In genomic region chr17:73151888-73152633, GRCh38 we compare ENCODE assay signal across 13 cellular contexts. TPM values are rescaled to one million over a fixed set of nuclear protein-coding genes. Genes with fewer than 3 reads are reported as not detected.
DNase-seq lines count a peak whose midpoint lies in the region; ATAC-seq and TF ChIP-seq lines count a peak whose summit lies in the region.
"Had no signal": no experiment of that assay in that cellular context is flagged by ENCODE, and none has a peak within 500 bp of the region (broad histone marks: within the 10 kb centered on the region; RNA-seq: fewer than 3 reads in every experiment).

No MANE protein-coding gene starts in this region.

- peak overlapping the region; percentile 74 to 94 (median 88) for H3K27ac Mint-ChIP-seq in CD14-positive monocyte

- H3K4me3 ChIP-seq in mesenchymal stem cell (ENCODE audit: insufficient read depth in 1 of 2, low read depth in 1 of 2, low read length in 2 of 2): no peak overlapping the region

- H2BK5ac ChIP-seq in mesenchymal stem cell (ENCODE audit: low read depth, low read length, poor library complexity, severe bottlenecking): no peak overlapping the region

- H3K27ac ChIP-seq in mesenchymal stem cell (ENCODE audit: low read length, poor library complexity, severe bottlenecking): peak overlapping the region; percentile 26

- no peak overlapping the region for H2AK5ac ChIP-seq in mesenchymal stem cell (ENCODE audit: low read length, severe bottlenecking)

- peaks cover 34% of the 10 kb centered on the region for H3K4me1 Mint-ChIP-seq in CD14-positive monocyte

- no peak overlapping the region for H3K14ac ChIP-seq in mesenchymal stem cell (ENCODE audit: low read length in 2 of 2)

- H3K9me3 Mint-ChIP-seq in CD14-positive monocyte: peaks cover 0 to 13% (median 2%) of the 10 kb centered on the region in 7 donors

- no peaks in the 10 kb centered on the region for H3K9me3 ChIP-seq in mesenchymal stem cell (ENCODE audit: control insufficient read depth, low read length)
- H3K9me3 ChIP-seq: BE2C had no signal

- H2BK15ac ChIP-seq in mesenchymal stem cell (ENCODE audit: low read depth, poor library complexity, severe bottlenecking): no peak overlapping the region

- no peak overlapping the region for H2AFZ ChIP-seq in mesenchymal stem cell (ENCODE audit: low read depth, low read length)

- H3K9ac ChIP-seq in mesenchymal stem cell (ENCODE audit: low read length): no peak overlapping the region

- H3K4me1 ChIP-seq in mesenchymal stem cell (ENCODE audit: control insufficient read depth, insufficient read depth, low read depth, low read length): peaks cover 8% of the 10 kb centered on the region

- H3K27me3 Mint-ChIP-seq in CD14-positive monocyte (ENCODE audit: low read depth in 3 of 3): peaks cover 0 to 5% (median 4%) of the 10 kb centered on the region in 3 donors

- H4K8ac ChIP-seq in mesenchymal stem cell (ENCODE audit: low read length): no peak overlapping the region

- peak overlapping the region in 1 of 2 donors; percentile 54 for H3K4me3 Mint-ChIP-seq in CD14-positive monocyte

- H3K36me3 ChIP-seq in mesenchymal stem cell (ENCODE audit: control insufficient read depth in 1 of 2, insufficient read depth in 2 of 2, low read depth in 1 of 2, low read length in 2 of 2): no peaks in the 10 kb centered on the region
- H3K36me3 ChIP-seq: BE2C had no signal

- H3K79me1 ChIP-seq in mesenchymal stem cell (replicated peaks; ENCODE audit: low read length, poor library complexity, severe bottlenecking): no peaks in the 10 kb centered on the region

- H4K91ac ChIP-seq in mesenchymal stem cell (ENCODE audit: low read length): no peak overlapping the region

- H2BK12ac ChIP-seq in mesenchymal stem cell (ENCODE audit: low read length in 2 of 2): no peak overlapping the region

- H3K4ac ChIP-seq in mesenchymal stem cell (ENCODE audit: low read depth in 1 of 2, low read length in 2 of 2): no peak overlapping the region

- no peak overlapping the region for H3K18ac ChIP-seq in mesenchymal stem cell (ENCODE audit: low read depth in 1 of 2, low read length in 2 of 2)

- no peaks in the 10 kb centered on the region for H3K36me3 Mint-ChIP-seq in CD14-positive monocyte

- WGBS in mesenchymal stem cell: 93% methylated on average over 9 of the region's 10 CpGs

- no peak for TF ChIP-seq CTCF in CD14-positive monocyte (IDR thresholded peaks at IDR 0.05)

- no peak overlapping the region for H2BK120ac ChIP-seq in mesenchymal stem cell (ENCODE audit: low read depth, low read length)

- intact Hi-C loops in CD14-positive monocyte (cut with micrococcal nuclease): loop anchor here in 1 of 2 donors (10.0 kb wide), 1 partner anchor 427 kb away; no protein-coding TSS in a partner anchor

- ATAC-seq in GM19023 (IDR thresholded peaks at IDR 0.05; ENCODE audit: unreplicated experiment): no peak
- ATAC-seq: HCT116 had no signal

- H3K23ac ChIP-seq in mesenchymal stem cell (ENCODE audit: low read length in 2 of 2): no peak overlapping the region

- DNase-seq in CD14-positive monocyte (ENCODE audit: low spot score) (no peak), Kasumi-1 (lab: John Stamatoyannopoulos, UW) (peak; percentile 58 to 78), SW480 (ENCODE audit: low spot score) (peak; percentile 65), mesenchymal stem cell (no peak), NCI-H345 (lab: John Stamatoyannopoulos, UW) (no peak), NCI-H1417 treated with DMSO at 0.1 percent for 48 hours (lab: John Stamatoyannopoulos, UW) (no peak), HUDEP-2 (lab: John Stamatoyannopoulos, UW; ENCODE audit: unreplicated experiment in 76 of 76) (no peak)
- DNase-seq: activated CD8-positive, alpha-beta memory T cell treated with anti-CD3 and anti-CD28 coated beads for 24 hours; BE2C; midbrain; NCI-H1105 treated with DMSO at 0.1 percent for 48 hours had no signal

- H3K27me3 ChIP-seq in mesenchymal stem cell (ENCODE audit: control insufficient read depth in 1 of 2, insufficient read depth in 1 of 2, low read length in 2 of 2): peaks cover 0 to 7% of the 10 kb centered on the region in 2 experiments
- H3K27me3 ChIP-seq: BE2C had no signal

- no peak overlapping the region for H3K4me2 ChIP-seq in mesenchymal stem cell (ENCODE audit: low read length, poor library complexity, severe bottlenecking)

RNA-seq across cellular contexts. Expression of gene SSTR2, which starts 12.7 kb away (rescaled TPM):
- not detected for polyA plus RNA-seq in CD14-positive monocyte
- polyA plus RNA-seq in mesenchymal stem cell (2013, experiment 1 of 2): 0.03 TPM
- 0.12 TPM for polyA plus RNA-seq in mesenchymal stem cell (2013, experiment 2 of 2)

RNA-seq across cellular contexts. Expression of gene COG1, which starts 40.8 kb away (rescaled TPM):
- polyA plus RNA-seq in CD14-positive monocyte: 1 to 10 TPM; 5.1 to 8.0 TPM
- 39.7 TPM for polyA plus RNA-seq in mesenchymal stem cell (2013, experiment 1 of 2)
- polyA plus RNA-seq in mesenchymal stem cell (2013, experiment 2 of 2): 37.5 TPM

RNA-seq across cellular contexts. Expression of gene SLC39A11, which starts 59.6 kb away (rescaled TPM):
- polyA plus RNA-seq in CD14-positive monocyte: 10 to 100 TPM; 26.6 to 27.9 TPM
- polyA plus RNA-seq in mesenchymal stem cell (2013, experiment 1 of 2): 13.4 TPM
- polyA plus RNA-seq in mesenchymal stem cell (2013, experiment 2 of 2): 12.8 TPM

Comparison
In these comparisons a context has a peak if more than half of its experiments do, and no peak if none do; other contexts are left out.
1. DNase-seq: peak in Kasumi-1 (2 of 2) and SW480 (single experiment); none in CD14-positive monocyte (single experiment), mesenchymal stem cell (single experiment), NCI-H345 (single experiment), NCI-H1417 treated with DMSO at 0.1 percent for 48 hours (single experiment) and HUDEP-2 (0 of 76).